20 cellular contexts compared by ENCODE assay signal in the genomic region with DNA sequence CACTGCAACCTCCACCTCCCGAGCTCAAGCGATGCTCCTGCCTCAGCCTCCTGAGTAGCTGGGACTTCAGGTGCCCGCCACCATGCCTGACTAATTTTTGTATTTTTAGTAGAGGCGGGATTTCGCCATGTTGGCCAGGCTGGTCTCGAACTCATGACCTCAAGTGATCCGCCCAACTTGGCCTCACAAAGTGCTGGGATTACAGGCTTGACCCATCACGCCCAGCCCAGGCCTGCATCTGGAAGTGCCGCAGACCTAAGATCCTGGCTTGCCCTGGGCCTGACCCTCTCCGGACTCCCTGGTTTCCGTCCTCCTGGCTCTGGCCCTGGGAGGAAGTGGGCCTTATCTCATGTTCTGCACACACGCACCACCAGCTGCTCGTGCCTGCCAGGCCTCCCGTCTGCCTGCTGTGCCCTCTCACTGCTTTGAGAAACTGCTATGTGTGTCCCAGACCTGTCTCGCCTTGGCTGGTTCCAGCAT. TPM values are rescaled to one million over a fixed set of nuclear protein-coding genes. Genes with fewer than 3 reads are reported as not detected.
A peak's percentile ranks its signal among the peaks of the same experiment; 100 is the strongest.
DNase-seq lines count a peak whose midpoint lies in the region; ATAC-seq and TF ChIP-seq lines count a peak whose summit lies in the region.
"Had no signal": no experiment of that assay in that cellular context is flagged by ENCODE, and none has a peak within 500 bp of the region (broad histone marks: within the 10 kb centered on the region; RNA-seq: fewer than 3 reads in every experiment).

No MANE protein-coding gene starts in this region.

- no peaks in the 10 kb centered on the region for H3K9me3 Mint-ChIP-seq in activated naive CD4-positive, alpha-beta T cell treated with anti-CD3 and anti-CD28 coated beads, Interleukin-2, amount 50 U/mL, for 24 hours
- H3K9me3 Mint-ChIP-seq in activated naive CD4-positive, alpha-beta T cell treated with anti-CD3 and anti-CD28 coated beads for 36 hours, result no peaks in the 10 kb centered on the region
- H3K9me3 Mint-ChIP-seq: activated naive CD8-positive, alpha-beta T cell treated with anti-CD3 and anti-CD28 coated beads, Interleukin-2, amount 50 U/mL, for 24 hours; CD8-positive, alpha-beta T cell; nephron progenitor cell had no signal

- WGBS in right cardiac atrium, result 52% methylated on average over 15 of the region's 15 CpGs
- WGBS in upper lobe of left lung, 2 donors, result 52 to 64% methylated on average over 11 to 14 of the region's 15 CpGs

- TF ChIP-seq EP300 in upper lobe of left lung (IDR thresholded peaks at IDR 0.05), result no peak

- peaks cover 13% of the 10 kb centered on the region for H3K36me3 ChIP-seq in WERI-Rb-1
- H3K36me3 ChIP-seq in upper lobe of left lung, result no peaks in the 10 kb centered on the region

- no peaks in the 10 kb centered on the region for H3K27me3 Mint-ChIP-seq in activated naive CD4-positive, alpha-beta T cell treated with anti-CD3 and anti-CD28 coated beads, Interleukin-2, amount 50 U/mL, for 24 hours
- no peaks in the 10 kb centered on the region for H3K27me3 Mint-ChIP-seq in activated naive CD4-positive, alpha-beta T cell treated with anti-CD3 and anti-CD28 coated beads for 36 hours (ENCODE audit: low read depth)

- peak overlapping the region; percentile 70 for H3K27ac Mint-ChIP-seq in activated naive CD4-positive, alpha-beta T cell treated with anti-CD3 and anti-CD28 coated beads, Interleukin-2, amount 50 U/mL, for 24 hours
- no peak overlapping the region for H3K27ac Mint-ChIP-seq in activated naive CD4-positive, alpha-beta T cell treated with anti-CD3 and anti-CD28 coated beads for 36 hours
- H3K27ac Mint-ChIP-seq: CD8-positive, alpha-beta T cell; nephron progenitor cell had no signal

- no peak for TF ChIP-seq CTCF in WERI-Rb-1 (IDR thresholded peaks at IDR 0.05; ENCODE audit: low read depth, low read length)
- no peak for TF ChIP-seq CTCF in upper lobe of left lung (IDR thresholded peaks at IDR 0.05)

- no peaks in the 10 kb centered on the region for H3K36me3 Mint-ChIP-seq in activated naive CD4-positive, alpha-beta T cell treated with anti-CD3 and anti-CD28 coated beads, Interleukin-2, amount 50 U/mL, for 24 hours
- peaks cover 2% of the 10 kb centered on the region for H3K36me3 Mint-ChIP-seq in activated naive CD4-positive, alpha-beta T cell treated with anti-CD3 and anti-CD28 coated beads for 36 hours (ENCODE audit: low read depth)
- H3K36me3 Mint-ChIP-seq: CD8-positive, alpha-beta T cell had no signal

- no peak for TF ChIP-seq POLR2A in upper lobe of left lung (IDR thresholded peaks at IDR 0.05)

- H3K27me3 ChIP-seq in WERI-Rb-1 (ENCODE audit: insufficient read depth, low read depth, severe bottlenecking) (no peaks in the 10 kb centered on the region), right cardiac atrium (ENCODE audit: control insufficient read depth, insufficient read depth) (no peaks in the 10 kb centered on the region), upper lobe of left lung (no peaks in the 10 kb centered on the region)

- H3K9me3 ChIP-seq in WERI-Rb-1 (ENCODE audit: severe bottlenecking), result no peaks in the 10 kb centered on the region
- H3K9me3 ChIP-seq in right cardiac atrium (ENCODE audit: control insufficient read depth, low read length), result no peaks in the 10 kb centered on the region
- H3K9me3 ChIP-seq in upper lobe of left lung, result no peaks in the 10 kb centered on the region

- no peak overlapping the region for H3K4me3 ChIP-seq in WERI-Rb-1 (ENCODE audit: low read depth, low read length)
- H3K4me3 ChIP-seq in right cardiac atrium (ENCODE audit: low read length), result no peak overlapping the region
- H3K4me3 ChIP-seq in upper lobe of left lung, result no peak overlapping the region

- no peak overlapping the region for H3K4me3 Mint-ChIP-seq in activated naive CD4-positive, alpha-beta T cell treated with anti-CD3 and anti-CD28 coated beads, Interleukin-2, amount 50 U/mL, for 24 hours
- H3K4me3 Mint-ChIP-seq in activated naive CD4-positive, alpha-beta T cell treated with anti-CD3 and anti-CD28 coated beads for 36 hours, result no peak overlapping the region
- H3K4me3 Mint-ChIP-seq: activated naive CD8-positive, alpha-beta T cell treated with anti-CD3 and anti-CD28 coated beads, Interleukin-2, amount 50 U/mL, for 24 hours; CD8-positive, alpha-beta T cell; nephron progenitor cell had no signal

- peaks cover 31% of the 10 kb centered on the region for H3K4me1 Mint-ChIP-seq in activated naive CD4-positive, alpha-beta T cell treated with anti-CD3 and anti-CD28 coated beads, Interleukin-2, amount 50 U/mL, for 24 hours
- peaks cover 34% of the 10 kb centered on the region for H3K4me1 Mint-ChIP-seq in activated naive CD4-positive, alpha-beta T cell treated with anti-CD3 and anti-CD28 coated beads for 36 hours (ENCODE audit: low read depth)

- peak; percentile 33 to 51 for ATAC-seq in right cardiac atrium
- no peak for ATAC-seq in upper lobe of left lung (ENCODE audit: low FRiP score in 2 of 2)
- ATAC-seq in GM21367 (IDR thresholded peaks at IDR 0.05; ENCODE audit: unreplicated experiment), result no peak
- ATAC-seq: activated CD4-positive, CD25-positive, alpha-beta regulatory T cell treated with anti-CD3 and anti-CD28 coated beads, Interleukin-2, amount 50 U/mL, for 24 hours; activated naive CD8-positive, alpha-beta T cell treated with anti-CD3 and anti-CD28 coated beads, Interleukin-2, amount 50 U/mL, for 24 hours; CD8-positive, alpha-beta T cell; left colon had no signal

- CTCF ChIA-PET in activated naive CD4-positive, alpha-beta T cell treated with anti-CD3 and anti-CD28 coated beads for 36 hours (lab: Charles Lee), result interaction anchor here (0.6 to 1.5 kb wide), 2 partner anchors 13 to 826 kb away, joined by 3 to 4 read pairs; no protein-coding TSS in a partner anchor

- H3K27ac ChIP-seq in WERI-Rb-1 (peak overlapping the region; percentile 95), right cardiac atrium (ENCODE audit: low read length) (peak overlapping the region; percentile 63), upper lobe of left lung (peak overlapping the region in 3 of 4 donors; percentile 17 to 50 (median 23))
- H3K27ac ChIP-seq: epithelial cell of prostate had no signal

- no peak for DNase-seq in activated naive CD4-positive, alpha-beta T cell treated with anti-CD3 and anti-CD28 coated beads for 36 hours
- DNase-seq in WERI-Rb-1 (peak; percentile 51), right cardiac atrium (peak; percentile 73 to 87 (median 85)), upper lobe of left lung (no peak), cerebellar cortex (ENCODE audit: low spot score) (no peak), COLO668 (lab: John Stamatoyannopoulos, UW; ENCODE audit: unreplicated experiment) (no peak)
- DNase-seq: activated naive CD8-positive, alpha-beta T cell treated with anti-CD3 and anti-CD28 coated beads, Interleukin-2, amount 50 U/mL, for 24 hours; activated T-cell treated with anti-CD3 and anti-CD28 coated beads for 4 hours; CD8-positive, alpha-beta T cell; cerebellar nuclear complex; head of caudate nucleus; left colon; nephron progenitor cell; stimulated activated CD4-positive, alpha-beta T cell treated with anti-CD3 and anti-CD28 coated beads, Interleukin-2, amount 100 ng/mL, for 24 hours; stimulated activated CD8-positive, alpha-beta memory T cell treated with anti-CD3 and anti-CD28 coated beads, Interleukin-4, amount 100 ng/mL, for 48 hours; trophoblast cell had no signal

- H3K4me1 ChIP-seq in right cardiac atrium (ENCODE audit: control insufficient read depth, insufficient read depth, low read length) (no peaks in the 10 kb centered on the region), upper lobe of left lung (peaks cover 34 to 38% (median 36%) of the 10 kb centered on the region in 4 donors)

- intact Hi-C loops in activated naive CD4-positive, alpha-beta T cell treated with anti-CD3 and anti-CD28 coated beads for 36 hours (cut with micrococcal nuclease), result no loop called here
- intact Hi-C loops in right cardiac atrium (cut with DNase I), result no loop called here

RNA-seq across cellular contexts. Expression of gene PTGIR, which starts 4.7 kb away (rescaled TPM):
- total RNA-seq in activated naive CD4-positive, alpha-beta T cell treated with anti-CD3 and anti-CD28 coated beads for 36 hours, result 10 to 100 TPM; 16.3 to 17.2 TPM
- total RNA-seq in right cardiac atrium (10 to 100 TPM in 2 of 4 donors, 1 to 10 TPM in 2; 7.6 to 13.5 (median 9.5) TPM), upper lobe of left lung (10 to 100 TPM in 3 of 6 donors, 1 to 10 TPM in 3; 6.4 to 26.0 (median 11.1) TPM)
- 6.7 TPM for polyA plus RNA-seq in right cardiac atrium

RNA-seq across cellular contexts. Expression of gene GNG8, which starts 6.4 kb away (rescaled TPM):
- total RNA-seq in activated naive CD4-positive, alpha-beta T cell treated with anti-CD3 and anti-CD28 coated beads for 36 hours, result 1 to 10 TPM; 7.1 to 8.1 TPM
- 1 to 10 TPM; 3.0 to 7.4 (median 4.7) TPM for total RNA-seq in right cardiac atrium
- not detected for polyA plus RNA-seq in right cardiac atrium
- not detected for total RNA-seq in upper lobe of left lung
- total RNA-seq: CD8-positive, alpha-beta T cell; left colon had no signal

RNA-seq across cellular contexts. Expression of gene CALM3, which starts 28.5 kb away (rescaled TPM):
- 100 to 1,000 TPM; 482 to 500 TPM for total RNA-seq in activated naive CD4-positive, alpha-beta T cell treated with anti-CD3 and anti-CD28 coated beads for 36 hours
- total RNA-seq in right cardiac atrium (100 to 1,000 TPM; 232 to 357 (median 343) TPM), upper lobe of left lung (100 to 1,000 TPM in 4 of 6 donors, 10 to 100 TPM in 2; 74.4 to 176 (median 123) TPM)
- polyA plus RNA-seq in right cardiac atrium, result 365 TPM

RNA-seq across cellular contexts. Expression of gene DACT3, which starts 31.4 kb away (rescaled TPM):
- total RNA-seq in activated naive CD4-positive, alpha-beta T cell treated with anti-CD3 and anti-CD28 coated beads for 36 hours, result 1 to 10 TPM; 2.4 to 3.0 TPM
- 10 to 100 TPM; 24.6 to 46.5 (median 37.2) TPM for total RNA-seq in right cardiac atrium
- polyA plus RNA-seq in right cardiac atrium, result 28.3 TPM
- total RNA-seq in upper lobe of left lung, result 10 to 100 TPM in 2 of 6 donors, 1 to 10 TPM in 4; 1.8 to 12.0 (median 4.0) TPM
- total RNA-seq: CD8-positive, alpha-beta T cell had no signal

Comparison
In these comparisons a context has a peak if more than half of its experiments do, and no peak if none do; other contexts are left out.
1. DNase-seq: peak in WERI-Rb-1 (single experiment) and right cardiac atrium (3 of 3); none in activated naive CD4-positive, alpha-beta T cell treated with anti-CD3 and anti-CD28 coated beads for 36 hours (single experiment), upper lobe of left lung (0 of 2), cerebellar cortex (single experiment) and COLO668 (single experiment).
2. H3K27ac ChIP-seq: peak in every context shown above with its lines; median percentile 95 in WERI-Rb-1; 63 in right cardiac atrium; 23 in upper lobe of left lung.
3. ATAC-seq: peak in right cardiac atrium (2 of 2); none in upper lobe of left lung (0 of 2) and GM21367 (single experiment).